ENCODE assay signal across 8 cellular contexts in genomic region chr6:130517444-130517931, GRCh38.
DNase-seq lines count a peak whose midpoint lies in the region; ATAC-seq and TF ChIP-seq lines count a peak whose summit lies in the region.

No MANE protein-coding gene starts in this region.

- peak overlapping the region; percentile 46 for H3K9ac ChIP-seq in HCT116 (ENCODE audit: low read length)

- H4K20me1 ChIP-seq in HCT116 (ENCODE audit: insufficient read depth), result no peaks in the 10 kb centered on the region

- BruUV-seq in HCT116 (replicated peaks; lab: Mats Ljungman, UMichigan), result no TSS peak

- TF ChIP-seq RAD21 in HCT116 (IDR thresholded peaks at IDR 0.05; ENCODE audit: low read depth), result 0 out of 2 replicates have a peak, but pooled peaks have one; percentile 27

- peak overlapping the region in 1 of 2 experiments; percentile 7; a peak in 1 of 4 replicates for H3K4me3 ChIP-seq in HCT116 (replicated peaks in 1 of 2; ENCODE audit: low read depth in 1 of 2, low read length in 2 of 2)

- peak; percentile 53 for DNase-seq in NCI-H1105 treated with DMSO at 0.1 percent for 48 hours (lab: John Stamatoyannopoulos, UW)
- no peak for DNase-seq in NCI-H1105 (lab: John Stamatoyannopoulos, UW)
- peak; percentile 80 for DNase-seq in HCT116 (ENCODE audit: low read depth, low spot score)
- peak; percentile 20 for DNase-seq in LoVo (ENCODE audit: low spot score)
- peak; percentile 90 for DNase-seq in kidney tubule cell (ENCODE audit: low spot score)
- no peak for DNase-seq in SKM-1 treated with dmso at 0.1 percent for 144 hours (lab: John Stamatoyannopoulos, UW; ENCODE audit: unreplicated experiment)
- no peak for DNase-seq in NCI-H146 (lab: John Stamatoyannopoulos, UW)
- DNase-seq in epidermal melanocyte (ENCODE audit: insufficient read length, low spot score), result no peak

- H3K4me1 ChIP-seq in HCT116 (ENCODE audit: control insufficient read depth in 1 of 2, insufficient read depth in 2 of 2, low read length in 2 of 2), result peaks cover 3 to 30% of the 10 kb centered on the region in 2 experiments; a peak in 3 of 4 replicates

- H3K27ac ChIP-seq in HCT116 (ENCODE audit: low read depth, low read length), result peak overlapping the region; percentile 51; the same call in 1 of the 2 replicates

- peak overlapping the region; percentile 59 for H3K4me2 ChIP-seq in HCT116 (ENCODE audit: low read length)

- TF ChIP-seq CTCF in HCT116 (IDR thresholded peaks at IDR 0.05 in 2 of 3, conservative IDR thresholded peaks at IDR 0.05 in 1 of 3; ENCODE audit: borderline replicate concordance in 1 of 3, insufficient read depth in 1 of 3, low read depth in 2 of 3, low read length in 2 of 3), result no peak

- no peaks in the 10 kb centered on the region for H3K79me2 ChIP-seq in HCT116 (ENCODE audit: insufficient read depth, low read length)

- RAD21 ChIA-PET in HCT116 (lab: Charles Lee; ENCODE audit: low non-redundant PET in 1 of 2, low total read pairs in 2 of 2, uncharacterized antibody in 2 of 2, unreplicated experiment in 2 of 2), result no interaction called here

- POLR2A ChIA-PET in HCT116 (lab: Charles Lee), result no interaction called here

- ATAC-seq in HCT116, result peak; percentile 85

- CTCF ChIA-PET in HCT116 (lab: Charles Lee), result no interaction called here

- H3K9me2 ChIP-seq in HCT116 (ENCODE audit: insufficient read depth), result no peaks in the 10 kb centered on the region

- H3K9me3 ChIP-seq in HCT116 (ENCODE audit: control insufficient read depth in 1 of 2, insufficient read depth in 1 of 2, low read depth in 1 of 2, low read length in 2 of 2), result no peaks in the 10 kb centered on the region

- no peaks in the 10 kb centered on the region for H3K27me3 ChIP-seq in HCT116 (ENCODE audit: insufficient read depth, low read length)

- peak overlapping the region; percentile 82 for H2AFZ ChIP-seq in HCT116 (ENCODE audit: low read depth, low read length, poor library complexity, severe bottlenecking)

- TF ChIP-seq POLR2A in HCT116 (IDR thresholded peaks at IDR 0.05; ENCODE audit: borderline replicate concordance, extremely low read depth, insufficient read depth, insufficient read length), result no peak

- 0 out of 4 replicates have a peak, but pooled peaks cover 0 to 4% of the 10 kb centered on the region in 2 experiments for H3K36me3 ChIP-seq in HCT116 (ENCODE audit: control insufficient read depth in 1 of 2, insufficient read depth in 2 of 2, low read length in 2 of 2)

- intact Hi-C loops in HCT116 (cut with micrococcal nuclease), result no loop called here

TF ChIP-seq in HCT116, 20 proteins besides CTCF, POLR2A, EP300 and RAD21:
- TF ChIP-seq SIN3A (IDR thresholded peaks at IDR 0.05; ENCODE audit: low read depth) (0 out of 2 replicates have a peak, but pooled peaks have one; percentile 41), TCF7L2 (IDR thresholded peaks at IDR 0.05; ENCODE audit: borderline replicate concordance, extremely low read depth, insufficient read depth, insufficient read length) (peak; percentile 32), SP1 (IDR thresholded peaks at IDR 0.05; ENCODE audit: low read depth) (peak; percentile 90), EGR1 (IDR thresholded peaks at IDR 0.05; ENCODE audit: low read depth) (peak; percentile 31; the same call in 1 of the 2 replicates), ZNF274 (IDR thresholded peaks at IDR 0.05; ENCODE audit: low read depth, low read length) (no peak), EZH2phosphoT487 (IDR thresholded peaks at IDR 0.05; ENCODE audit: borderline replicate concordance) (no peak), FOSL1 (IDR thresholded peaks at IDR 0.05; ENCODE audit: low read depth) (peak; percentile 95), REST (IDR thresholded peaks at IDR 0.05; ENCODE audit: low read depth) (no peak), ATF3 (IDR thresholded peaks at IDR 0.05) (0 out of 2 replicates have a peak, but pooled peaks have one; percentile 72), ELF1 (IDR thresholded peaks at IDR 0.05; ENCODE audit: borderline replicate concordance, low read depth) (no peak; the same call in 1 of the 2 replicates), EZH2 (IDR thresholded peaks at IDR 0.05) (no peak), YY1 (IDR thresholded peaks at IDR 0.05; ENCODE audit: extremely low read depth, insufficient replicate concordance, low read depth, low read length) (no peak), JUND (IDR thresholded peaks at IDR 0.05) (peak; percentile 91), POLR2AphosphoS5 (IDR thresholded peaks at IDR 0.05; ENCODE audit: low read depth, low read length) (no peak), SRF (IDR thresholded peaks at IDR 0.05; ENCODE audit: low read depth) (peak; percentile 66; the same call in 1 of the 2 replicates), CEBPB (IDR thresholded peaks at IDR 0.05; ENCODE audit: low read depth) (peak; percentile 86), ZBTB33 (IDR thresholded peaks at IDR 0.05; ENCODE audit: extremely low read depth, insufficient replicate concordance, low read length) (no peak), CBX3 (IDR thresholded peaks at IDR 0.05; ENCODE audit: low read depth) (peak; percentile 90), MAX (IDR thresholded peaks at IDR 0.05) (peak; percentile 65; the same call in 1 of the 2 replicates), ZFX (IDR thresholded peaks at IDR 0.05) (no peak)

Comparison
In these comparisons a context has a peak if more than half of its experiments do, and no peak if none do; other contexts are left out.
1. DNase-seq: peak in NCI-H1105 treated with DMSO at 0.1 percent for 48 hours (single experiment), HCT116 (single experiment), LoVo (single experiment) and kidney tubule cell (single experiment); none in NCI-H1105 (single experiment), SKM-1 treated with dmso at 0.1 percent for 144 hours (single experiment), NCI-H146 (single experiment) and epidermal melanocyte (single experiment).